16 cellular contexts compared by ENCODE assay signal in genomic region chr2:141041281-141041680, GRCh38.
DNase-seq lines count a peak whose midpoint lies in the region; ATAC-seq and TF ChIP-seq lines count a peak whose summit lies in the region.
"Had no signal": no experiment of that assay in that cellular context is flagged by ENCODE, and none has a peak within 500 bp of the region (broad histone marks: within the 10 kb centered on the region; RNA-seq: fewer than 3 reads in every experiment).

No MANE protein-coding gene starts in this region.

- CTCF ChIA-PET in IMR-90 (lab: Yijun Ruan, JAX) = no interaction called here

- no peak overlapping the region for H3K4ac ChIP-seq in IMR-90 (ENCODE audit: low read depth, low read length)

- TF ChIP-seq POLR2A in IMR-90 (IDR thresholded peaks at IDR 0.05; ENCODE audit: low read depth, low read length) = no peak

- no peak overlapping the region for H2AK5ac ChIP-seq in IMR-90 (ENCODE audit: low read depth, low read length)

- dilution Hi-C loops in IMR-90 (cut with HindIII; ENCODE audit: low sequenced_read_pairs, unreplicated experiment) = no loop called here

- in situ Hi-C loops in IMR-90 (cut with MboI; ENCODE audit: low sequenced_read_pairs) = no loop called here

- H2BK15ac ChIP-seq in IMR-90 (ENCODE audit: low read depth, low read length) = no peak overlapping the region

- no peak overlapping the region for H4K8ac ChIP-seq in IMR-90 (ENCODE audit: low read depth in 2 of 2, low read length in 2 of 2)

- no peak overlapping the region for H3K4me2 ChIP-seq in IMR-90 (ENCODE audit: low read depth, low read length)
- H3K4me2 ChIP-seq: BLaER1 had no signal

- peaks cover 2% of the 10 kb centered on the region; the same call in 1 of the 2 replicates for H3K4me1 ChIP-seq in IMR-90 (ENCODE audit: control insufficient read depth, insufficient read depth, low read length)
- H3K4me1 ChIP-seq: BLaER1 had no signal

- 86% methylated on average over 1 of the region's 1 CpG; no CpG with 5 or more reads in 1 of the 2 experiments for WGBS in IMR-90 (ENCODE audit: extremely low coverage in 2 of 2, insufficient read length in 1 of 2), 2 experiments

- peak; percentile 44 for DNase-seq in DMS53 (lab: John Stamatoyannopoulos, UW)
- DNase-seq in DMS53 treated with DMSO at 0.1 percent for 48 hours (lab: John Stamatoyannopoulos, UW; ENCODE audit: unreplicated experiment) = no peak
- peak; percentile 36 for DNase-seq in IMR-90
- peak; percentile 88 for DNase-seq in dermis blood vessel endothelial cell
- DNase-seq in myocyte (ENCODE audit: low read depth) = peak; percentile 32
- DNase-seq: 8988T; CD8-positive, alpha-beta T cell; MM.1S; NCI-H1105; NCI-H1694; NCI-H748 treated with DMSO at 0.1 percent for 48 hours had no signal

- no peak overlapping the region for H2BK120ac ChIP-seq in IMR-90 (ENCODE audit: low read depth, low read length)

- H3K9ac ChIP-seq in IMR-90 (ENCODE audit: low read depth, low read length) = no peak overlapping the region
- H3K9ac ChIP-seq: BLaER1 had no signal

- H4K20me1 ChIP-seq in IMR-90 (ENCODE audit: insufficient read depth, low read length) = no peaks in the 10 kb centered on the region
- H4K20me1 ChIP-seq: BLaER1 had no signal

- no peak overlapping the region for H3K4me3 ChIP-seq in IMR-90 (ENCODE audit: insufficient read depth, low read depth, low read length)
- H3K4me3 ChIP-seq: BLaER1, SK-N-MC had no signal

- no TSS peak for BruUV-seq in IMR-90 (replicated peaks; lab: Mats Ljungman, UMichigan)

- H2BK20ac ChIP-seq in IMR-90 (ENCODE audit: low read depth, low read length) = no peak overlapping the region

- no peaks in the 10 kb centered on the region for H3K79me1 ChIP-seq in IMR-90 (ENCODE audit: low read depth in 1 of 2, low read length in 2 of 2)

- TF ChIP-seq CTCF in IMR-90 (conservative IDR thresholded peaks at IDR 0.05; ENCODE audit: low read depth, low read length) = no peak

- ATAC-seq in IMR-90 (ENCODE audit: low read depth) (no peak), HG03378 (IDR thresholded peaks at IDR 0.05; ENCODE audit: unreplicated experiment) (no peak), GM19467 (IDR thresholded peaks at IDR 0.05; ENCODE audit: unreplicated experiment) (no peak)
- ATAC-seq in activated CD4-positive, CD25-positive, alpha-beta regulatory T cell treated with anti-CD3 and anti-CD28 coated beads, Interleukin-2, amount 50 U/mL, for 24 hours = no peak
- ATAC-seq: CD8-positive, alpha-beta T cell had no signal

- no peaks in the 10 kb centered on the region for H3K36me3 ChIP-seq in IMR-90 (ENCODE audit: control insufficient read depth, insufficient read depth, low read length)
- H3K36me3 ChIP-seq: BLaER1 had no signal

- H2AFZ ChIP-seq in IMR-90 (replicated peaks; ENCODE audit: low read length, poor library complexity) = no peak overlapping the region

- no peak for TF ChIP-seq RAD21 in IMR-90 (IDR thresholded peaks at IDR 0.05; ENCODE audit: low read length)

- H3K27me3 ChIP-seq in IMR-90 (ENCODE audit: control insufficient read depth, insufficient read depth, low read length) = no peaks in the 10 kb centered on the region
- H3K27me3 ChIP-seq: BLaER1 had no signal

- no peak overlapping the region for H3K18ac ChIP-seq in IMR-90 (ENCODE audit: low read depth, low read length)

- no peak overlapping the region for H4K5ac ChIP-seq in IMR-90 (ENCODE audit: low read depth, low read length)

- POLR2A ChIA-PET in IMR-90 (lab: Charles Lee; ENCODE audit: unreplicated experiment) = no interaction called here

- intact Hi-C loops in IMR-90 (cut with micrococcal nuclease) = no loop called here

- H3K14ac ChIP-seq in IMR-90 (replicated peaks; ENCODE audit: low read depth, low read length) = no peak overlapping the region

- no peak overlapping the region for H3K23ac ChIP-seq in IMR-90 (ENCODE audit: low read depth, low read length)

- H3K9me3 ChIP-seq in IMR-90 (ENCODE audit: control insufficient read depth, insufficient read depth, low read length) = no peaks in the 10 kb centered on the region
- H3K9me3 ChIP-seq: BLaER1 had no signal

- H3K27ac ChIP-seq in IMR-90 (ENCODE audit: insufficient read depth, low read length) = no peak overlapping the region
- H3K27ac ChIP-seq: BLaER1, SK-N-MC had no signal

- H2AK9ac ChIP-seq in IMR-90 (replicated peaks; ENCODE audit: low read depth, low read length, poor library complexity) = no peak overlapping the region

- no peak overlapping the region for H2BK5ac ChIP-seq in IMR-90 (ENCODE audit: low read depth, low read length, poor library complexity, severe bottlenecking)

- no peak overlapping the region for H4K91ac ChIP-seq in IMR-90 (ENCODE audit: insufficient read depth, low read depth, low read length)

- no peaks in the 10 kb centered on the region for H3K9me1 ChIP-seq in IMR-90 (ENCODE audit: insufficient read depth, low read length)

- H3K56ac ChIP-seq in IMR-90 (ENCODE audit: extremely low read depth, insufficient read depth, low read length) = no peak overlapping the region

TF ChIP-seq in IMR-90, 13 proteins besides CTCF, POLR2A, EP300 and RAD21:
- TF ChIP-seq MAFK (IDR thresholded peaks at IDR 0.05; ENCODE audit: low read depth, low read length) (no peak), RCOR1 (IDR thresholded peaks at IDR 0.05; ENCODE audit: insufficient replicate concordance, low read length) (no peak)
